22 cellular contexts compared by ENCODE assay signal in the genomic region with DNA sequence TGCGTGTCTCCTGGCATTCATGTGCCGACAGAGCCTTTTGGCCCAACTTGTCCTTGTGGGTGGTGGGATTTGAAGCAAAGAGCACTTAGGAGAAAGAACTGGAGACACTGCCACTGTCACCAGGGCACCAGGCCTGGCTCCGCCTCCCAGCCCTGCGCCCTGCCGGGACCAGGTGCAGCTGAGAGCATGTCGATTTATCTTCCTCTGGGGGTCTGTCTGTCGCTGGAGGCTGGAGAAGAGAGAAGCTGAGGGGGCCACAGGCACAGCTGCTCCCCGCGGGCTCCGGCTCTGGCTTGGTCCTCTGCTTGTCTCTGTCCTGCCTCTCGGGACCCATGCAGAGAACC. TPM values are rescaled to one million over a fixed set of nuclear protein-coding genes. Genes with fewer than 3 reads are reported as not detected.
DNase-seq lines count a peak whose midpoint lies in the region; ATAC-seq and TF ChIP-seq lines count a peak whose summit lies in the region.
"Had no signal": no experiment of that assay in that cellular context is flagged by ENCODE, and none has a peak within 500 bp of the region (broad histone marks: within the 10 kb centered on the region; RNA-seq: fewer than 3 reads in every experiment).

No MANE protein-coding gene starts in this region.

- no peaks in the 10 kb centered on the region for H3K27me3 ChIP-seq in osteoblast (ENCODE audit: insufficient read depth, low read length)
- no peaks in the 10 kb centered on the region for H3K27me3 ChIP-seq in gastrocnemius medialis
- H3K27me3 ChIP-seq: BE2C; BLaER1 treated with 17β-estradiol and CSF1 and Interleukin-3, amounts not matched to agents 10 nM and 100 nM had no signal

- no peaks in the 10 kb centered on the region for H3K9me3 Mint-ChIP-seq in mesothelial cell of epicardium
- H3K9me3 Mint-ChIP-seq: GM23338, HFFc6 had no signal

- H3K27me3 Mint-ChIP-seq in mesothelial cell of epicardium (ENCODE audit: low read depth), result no peaks in the 10 kb centered on the region
- H3K27me3 Mint-ChIP-seq: CD4-positive, alpha-beta memory T cell had no signal

- H3K4me3 Mint-ChIP-seq in mesothelial cell of epicardium, result no peak overlapping the region
- H3K4me3 Mint-ChIP-seq: CD4-positive, alpha-beta memory T cell; GM23338; HFFc6 had no signal

- in situ Hi-C loops in gastrocnemius medialis (cut with MboI; ENCODE audit: low sequenced_read_pairs in 4 of 4), result no loop called here

- no peaks in the 10 kb centered on the region for H3K4me1 Mint-ChIP-seq in mesothelial cell of epicardium
- H3K4me1 Mint-ChIP-seq: GM23338 had no signal

- H4K20me1 ChIP-seq in osteoblast (ENCODE audit: insufficient read depth, low read length), result no peaks in the 10 kb centered on the region

- ATAC-seq in gastrocnemius medialis (no peak), HG02678 (IDR thresholded peaks at IDR 0.05; ENCODE audit: unreplicated experiment) (no peak)
- ATAC-seq: A549, GM23338 had no signal

- H3K4me2 ChIP-seq in osteoblast (ENCODE audit: insufficient read depth, low read length), result no peak overlapping the region
- H3K4me2 ChIP-seq: A549; BLaER1 treated with 17β-estradiol and CSF1 and Interleukin-3, amounts not matched to agents 10 nM and 100 nM; GM23338 had no signal

- H2AFZ ChIP-seq in osteoblast (ENCODE audit: low read length), result no peak overlapping the region
- H2AFZ ChIP-seq: GM23338 had no signal

- intact Hi-C loops in gastrocnemius medialis (cut with DNase I; ENCODE audit: low total_unique reads), result no loop called here

- H3K36me3 ChIP-seq in osteoblast (ENCODE audit: insufficient read depth, low read length) (peaks cover 55% of the 10 kb centered on the region), gastrocnemius medialis (peaks cover 3 to 83% of the 10 kb centered on the region in 2 donors)

- TF ChIP-seq CTCF in VCaP (conservative IDR thresholded peaks at IDR 0.05) (no peak), osteoblast (IDR thresholded peaks at IDR 0.05; ENCODE audit: extremely low read depth, low read depth, low read length) (no peak), gastrocnemius medialis (IDR thresholded peaks at IDR 0.05 in 4 of 5, conservative IDR thresholded peaks at IDR 0.05 in 1 of 5) (no peak), mesothelial cell of epicardium (IDR thresholded peaks at IDR 0.05; ENCODE audit: unreplicated experiment) (no peak)

- H3K79me2 ChIP-seq in osteoblast (ENCODE audit: insufficient read depth, low read length), result no peaks in the 10 kb centered on the region

- no peak overlapping the region for H3K27ac Mint-ChIP-seq in mesothelial cell of epicardium
- H3K27ac Mint-ChIP-seq: GM23338, HFFc6 had no signal

- no peak for TF ChIP-seq POLR2A in gastrocnemius medialis (IDR thresholded peaks at IDR 0.05)

- DNase-seq in D341Med (ENCODE audit: low spot score) (peak; percentile 19), osteoblast (ENCODE audit: insufficient read length, low spot score, missing footprints) (peak; percentile 5), gastrocnemius medialis (no peak), NCI-H2029 treated with DMSO at 0.1 percent for 48 hours (lab: John Stamatoyannopoulos, UW) (no peak), mesothelial cell of epicardium (ENCODE audit: low spot score in 2 of 2, unreplicated experiment in 2 of 2) (no peak), hypothalamus (lab: John Stamatoyannopoulos, UW) (no peak)
- DNase-seq: 8988T; ACHN; AML-193; BE2C; Calu3; CD4-positive, alpha-beta memory T cell; COR-L47; DMS153; DND-41; HFFc6 had no signal

- H3K27ac ChIP-seq in VCaP (peak overlapping the region; percentile 79), osteoblast (ENCODE audit: low read depth, low read length) (no peak overlapping the region), gastrocnemius medialis (peak overlapping the region; percentile 87 to 99 (median 96))
- H3K27ac ChIP-seq: A549; BLaER1 treated with 17β-estradiol and CSF1 and Interleukin-3, amounts not matched to agents 10 nM and 100 nM had no signal

- H3K9me3 ChIP-seq in osteoblast (ENCODE audit: low read depth, low read length) (no peaks in the 10 kb centered on the region), gastrocnemius medialis (no peaks in the 10 kb centered on the region)
- H3K9me3 ChIP-seq: A549; BE2C; BLaER1 treated with 17β-estradiol and CSF1 and Interleukin-3, amounts not matched to agents 10 nM and 100 nM; HAP-1 had no signal

- H3K4me3 ChIP-seq in osteoblast (ENCODE audit: insufficient read depth, low read length) (no peak overlapping the region), gastrocnemius medialis (peak overlapping the region in 3 of 4 donors; percentile 67 to 77 (median 76))
- H3K4me3 ChIP-seq: A549; BLaER1 treated with 17β-estradiol and CSF1 and Interleukin-3, amounts not matched to agents 10 nM and 100 nM; GM23338; HAP-1 had no signal

- H3K36me3 Mint-ChIP-seq in mesothelial cell of epicardium, result peaks cover 22% of the 10 kb centered on the region

- peaks cover 5% of the 10 kb centered on the region for H3K4me1 ChIP-seq in osteoblast (ENCODE audit: insufficient read depth, low read length)
- peaks cover 51 to 63% of the 10 kb centered on the region in 2 donors for H3K4me1 ChIP-seq in gastrocnemius medialis
- H3K4me1 ChIP-seq: A549; BE2C; BLaER1 treated with 17β-estradiol and CSF1 and Interleukin-3, amounts not matched to agents 10 nM and 100 nM; HAP-1 had no signal

RNA-seq across cellular contexts. Expression of a gene that starts 28.2 kb away (rescaled TPM):
- total RNA-seq in osteoblast (19.2 and 23.0 TPM in 2 replicates), gastrocnemius medialis (100 to 1,000 TPM; 200 to 431 (median 290) TPM), mesothelial cell of epicardium (32.6 to 42.4 TPM (median 41.8 TPM) in 3 replicates)

RNA-seq across cellular contexts. Expression of a gene that starts 28.5 kb away (rescaled TPM):
- 2.2 and 3.2 TPM in 2 replicates for total RNA-seq in osteoblast
- total RNA-seq in gastrocnemius medialis, result 1 to 10 TPM in 1 of 4 donors, under 1 TPM in 3; 0.44 to 1.6 (median 0.74) TPM
- 20.0 to 20.7 TPM (median 20.7 TPM) in 3 replicates for total RNA-seq in mesothelial cell of epicardium

Comparison
In these comparisons a context has a peak if more than half of its experiments do, and no peak if none do; other contexts are left out.
1. DNase-seq: peak in D341Med (single experiment) and osteoblast (single experiment); none in gastrocnemius medialis (0 of 2), NCI-H2029 treated with DMSO at 0.1 percent for 48 hours (single experiment), mesothelial cell of epicardium (0 of 2) and hypothalamus (0 of 51).